In genomic region chr1:223832637-223832943, GRCh38 we compare ENCODE assay signal across 8 cellular contexts. TPM values are rescaled to one million over a fixed set of nuclear protein-coding genes. Genes with fewer than 3 reads are reported as not detected.
DNase-seq lines count a peak whose midpoint lies in the region; TF ChIP-seq lines count a peak whose summit lies in the region.

No MANE protein-coding gene starts in this region.

- H3K9me3 ChIP-seq in hepatocyte (ENCODE audit: low read depth) (no peaks in the 10 kb centered on the region), uterus (no peaks in the 10 kb centered on the region)

- H3K79me2 ChIP-seq in hepatocyte = peaks cover 99% of the 10 kb centered on the region

- H3K36me3 ChIP-seq in hepatocyte (replicated peaks; ENCODE audit: insufficient read depth, low read depth) = no peaks in the 10 kb centered on the region
- H3K36me3 ChIP-seq in uterus = no peaks in the 10 kb centered on the region

- 71% methylated on average over 3 of the region's 3 CpGs for WGBS in hepatocyte (ENCODE audit: low lambda C conversion rate, missing lambda C conversion rate)

- H3K4me3 ChIP-seq in hepatocyte (no peak overlapping the region), uterus (no peak overlapping the region)

- intact Hi-C loops in uterus (cut with DNase I; ENCODE audit: low total_unique reads) = no loop called here

- H4K20me1 ChIP-seq in hepatocyte (ENCODE audit: insufficient read depth, poor library complexity, severe bottlenecking) = peaks cover 96% of the 10 kb centered on the region

- H3K4me2 ChIP-seq in hepatocyte = peak overlapping the region; percentile 43

- DNase-seq in stimulated activated CD4-positive, alpha-beta T cell treated with anti-CD3 and anti-CD28 coated beads, Interleukin-2, amount 100 ng/mL, for 24 hours = peak; percentile 22 to 33
- DNase-seq in stimulated activated CD4-positive, alpha-beta T cell treated with anti-CD3 and anti-CD28 coated beads, Interleukin-4, amount 100 ng/mL, for 4 hours = no peak
- peak; percentile 27 to 40 for DNase-seq in activated CD4-positive, alpha-beta T cell treated with anti-CD3 and anti-CD28 coated beads, Interleukin-2, amount 50 U/mL, for 48 hours
- no peak for DNase-seq in hepatocyte (ENCODE audit: low spot score)
- DNase-seq in uterus = no peak
- DNase-seq in NOMO-1 treated with dmso at 0.1 percent for 144 hours (lab: John Stamatoyannopoulos, UW; ENCODE audit: unreplicated experiment) = no peak
- no peak for DNase-seq in NCI-H2029 treated with DMSO at 0.1 percent for 48 hours (lab: John Stamatoyannopoulos, UW)
- no peak for DNase-seq in NCI-H146 treated with DMSO at 0.1 percent for 48 hours (lab: John Stamatoyannopoulos, UW; ENCODE audit: unreplicated experiment)

- H3K4me1 ChIP-seq in hepatocyte (ENCODE audit: insufficient read depth) (peaks cover 33% of the 10 kb centered on the region), uterus (peaks cover 8 to 11% of the 10 kb centered on the region in 2 donors)

- no peak overlapping the region for H2AFZ ChIP-seq in hepatocyte

- TF ChIP-seq CTCF in hepatocyte (IDR thresholded peaks at IDR 0.05; ENCODE audit: poor library complexity) (no peak), uterus (IDR thresholded peaks at IDR 0.05) (no peak)

- no peak for TF ChIP-seq POLR2A in uterus (IDR thresholded peaks at IDR 0.05)

- no peaks in the 10 kb centered on the region for H3K9me2 ChIP-seq in hepatocyte (replicated peaks; ENCODE audit: insufficient read depth)

- H3K27ac ChIP-seq in hepatocyte = peak overlapping the region; percentile 73
- H3K27ac ChIP-seq in uterus = peak overlapping the region; percentile 50 to 57

- H3K27me3 ChIP-seq in hepatocyte = no peaks in the 10 kb centered on the region
- no peaks in the 10 kb centered on the region for H3K27me3 ChIP-seq in uterus

RNA-seq across cellular contexts. Expression of gene TP53BP2, which starts 13.2 kb away (rescaled TPM):
- total RNA-seq in hepatocyte = 53.0 and 57.8 TPM in 2 replicates
- 27.5 and 31.6 TPM in 2 replicates for polyA plus RNA-seq in hepatocyte
- total RNA-seq in uterus = 10 to 100 TPM; 25.6 to 66.7 (median 50.8) TPM

Comparison
In these comparisons a context has a peak if more than half of its experiments do, and no peak if none do; other contexts are left out.
1. DNase-seq: peak in stimulated activated CD4-positive, alpha-beta T cell treated with anti-CD3 and anti-CD28 coated beads, Interleukin-2, amount 100 ng/mL, for 24 hours (2 of 2) and activated CD4-positive, alpha-beta T cell treated with anti-CD3 and anti-CD28 coated beads, Interleukin-2, amount 50 U/mL, for 48 hours (2 of 2); none in stimulated activated CD4-positive, alpha-beta T cell treated with anti-CD3 and anti-CD28 coated beads, Interleukin-4, amount 100 ng/mL, for 4 hours (0 of 2), hepatocyte (single experiment), uterus (0 of 2), NOMO-1 treated with dmso at 0.1 percent for 144 hours (single experiment), NCI-H2029 treated with DMSO at 0.1 percent for 48 hours (single experiment) and NCI-H146 treated with DMSO at 0.1 percent for 48 hours (single experiment).